Comparison of ENCODE assay signal across 9 cellular contexts in genomic region chr1:223711838-223712183, GRCh38.
DNase-seq lines count a peak whose midpoint lies in the region; ATAC-seq and TF ChIP-seq lines count a peak whose summit lies in the region.
"Had no signal": no experiment of that assay in that cellular context is flagged by ENCODE, and none has a peak within 500 bp of the region (broad histone marks: within the 10 kb centered on the region; RNA-seq: fewer than 3 reads in every experiment).

No MANE protein-coding gene starts in this region.

- H3K9me3 Mint-ChIP-seq in activated naive CD8-positive, alpha-beta T cell treated with anti-CD3 and anti-CD28 coated beads, Interleukin-2, amount 50 U/mL, for 24 hours = no peaks in the 10 kb centered on the region
- H3K9me3 Mint-ChIP-seq in stimulated activated naive CD8-positive, alpha-beta T cell treated with anti-CD3 and anti-CD28 coated beads, Interleukin-15, amount 100 ng/mL, for 72 hours = no peaks in the 10 kb centered on the region

- no peak for ATAC-seq in activated naive CD8-positive, alpha-beta T cell treated with anti-CD3 and anti-CD28 coated beads, Interleukin-2, amount 50 U/mL, for 24 hours
- ATAC-seq in stimulated activated naive CD8-positive, alpha-beta T cell treated with anti-CD3 and anti-CD28 coated beads, Interleukin-15, amount 100 ng/mL, for 72 hours = peak; percentile 3

- H3K9ac ChIP-seq in iPS-20b (ENCODE audit: low read depth, low read length) = peak overlapping the region; percentile 66; the same call in 1 of the 2 replicates

- H3K4me1 ChIP-seq in iPS-20b (ENCODE audit: insufficient read depth, low read length) = no peaks in the 10 kb centered on the region; the same call in 1 of the 2 replicates

- H3K27me3 ChIP-seq in iPS-20b (ENCODE audit: insufficient read depth, low read length) = peaks cover 52% of the 10 kb centered on the region

- peaks cover 1% of the 10 kb centered on the region for H3K36me3 Mint-ChIP-seq in activated naive CD8-positive, alpha-beta T cell treated with anti-CD3 and anti-CD28 coated beads, Interleukin-2, amount 50 U/mL, for 24 hours (ENCODE audit: low read depth)

- H3K4me3 ChIP-seq in iPS-20b (ENCODE audit: low read length) = peak overlapping the region; percentile 73; the same call in 1 of the 2 replicates

- no peaks in the 10 kb centered on the region for H3K9me3 ChIP-seq in iPS-20b (ENCODE audit: insufficient read depth, low read depth, low read length)

- in situ Hi-C loops in GM13977 (cut with MboI; ENCODE audit: low pct_unique_long_range_greater_than_20kb, low sequenced_read_pairs, unreplicated experiment) = no loop called here

- DNase-seq in NCI-H1092 treated with DMSO at 0.1 percent for 48 hours (lab: John Stamatoyannopoulos, UW) (peak; percentile 41), NCI-H1092 (lab: John Stamatoyannopoulos, UW) (no peak), NCI-H345 treated with DMSO at 0.1 percent for 48 hours (lab: John Stamatoyannopoulos, UW; ENCODE audit: unreplicated experiment) (no peak), GM13977 (ENCODE audit: low spot score) (no peak), NCI-H128 (lab: John Stamatoyannopoulos, UW; ENCODE audit: unreplicated experiment) (no peak)
- DNase-seq in activated naive CD8-positive, alpha-beta T cell treated with anti-CD3 and anti-CD28 coated beads, Interleukin-2, amount 50 U/mL, for 24 hours = no peak
- DNase-seq in stimulated activated naive CD8-positive, alpha-beta T cell treated with anti-CD3 and anti-CD28 coated beads, Interleukin-15, amount 100 ng/mL, for 72 hours = no peak

- no peak overlapping the region for H3K27ac ChIP-seq in iPS-20b (ENCODE audit: low read length)
- H3K27ac ChIP-seq: 22Rv1 had no signal

- H3K4me3 Mint-ChIP-seq in activated naive CD8-positive, alpha-beta T cell treated with anti-CD3 and anti-CD28 coated beads, Interleukin-2, amount 50 U/mL, for 24 hours = peak overlapping the region; percentile 64
- H3K4me3 Mint-ChIP-seq in stimulated activated naive CD8-positive, alpha-beta T cell treated with anti-CD3 and anti-CD28 coated beads, Interleukin-15, amount 100 ng/mL, for 72 hours = peak overlapping the region; percentile 9 to 54

- peak overlapping the region; percentile 80 for H3K27ac Mint-ChIP-seq in activated naive CD8-positive, alpha-beta T cell treated with anti-CD3 and anti-CD28 coated beads, Interleukin-2, amount 50 U/mL, for 24 hours
- H3K27ac Mint-ChIP-seq in stimulated activated naive CD8-positive, alpha-beta T cell treated with anti-CD3 and anti-CD28 coated beads, Interleukin-15, amount 100 ng/mL, for 72 hours = no peak overlapping the region

- H3K27me3 Mint-ChIP-seq in activated naive CD8-positive, alpha-beta T cell treated with anti-CD3 and anti-CD28 coated beads, Interleukin-2, amount 50 U/mL, for 24 hours = no peaks in the 10 kb centered on the region
- no peaks in the 10 kb centered on the region for H3K27me3 Mint-ChIP-seq in stimulated activated naive CD8-positive, alpha-beta T cell treated with anti-CD3 and anti-CD28 coated beads, Interleukin-15, amount 100 ng/mL, for 72 hours

- H3K4me1 Mint-ChIP-seq in activated naive CD8-positive, alpha-beta T cell treated with anti-CD3 and anti-CD28 coated beads, Interleukin-2, amount 50 U/mL, for 24 hours = peaks cover 63% of the 10 kb centered on the region
- H3K4me1 Mint-ChIP-seq in stimulated activated naive CD8-positive, alpha-beta T cell treated with anti-CD3 and anti-CD28 coated beads, Interleukin-15, amount 100 ng/mL, for 72 hours = peaks cover 40% of the 10 kb centered on the region

- TF ChIP-seq CTCF in GM13977 (IDR thresholded peaks at IDR 0.05; ENCODE audit: extremely low read depth, insufficient read depth, missing control alignments) = no peak

- H3K36me3 ChIP-seq in iPS-20b (ENCODE audit: insufficient read depth, low read depth, low read length) = no peaks in the 10 kb centered on the region
